In genomic region chr19:40989453-40989852, GRCh38 we compare ENCODE assay signal across 30 cellular contexts. TPM values are rescaled to one million over a fixed set of nuclear protein-coding genes. Genes with fewer than 3 reads are reported as not detected.
"Had no signal": no experiment of that assay in that cellular context is flagged by ENCODE, and none has a peak within 500 bp of the region (broad histone marks: within the 10 kb centered on the region; RNA-seq: fewer than 3 reads in every experiment).

No MANE protein-coding gene starts in this region.

- H3K27ac ChIP-seq: left ventricle myocardium inferior, lower lobe of right lung, pancreas, prostate gland, sigmoid colon, spleen, suprapubic skin, thoracic aorta, tibial nerve, uterus had no signal

- H3K4me1 ChIP-seq: left ventricle myocardium inferior, lower lobe of right lung, pancreas, prostate gland, sigmoid colon, spleen, suprapubic skin, tibial nerve, uterus had no signal

- ATAC-seq: left colon; lower lobe of right lung; naive thymus-derived CD8-positive, alpha-beta T cell; pancreas; right cardiac atrium; stimulated activated effector memory CD8-positive, alpha-beta T cell treated with anti-CD3 and anti-CD28 coated beads, Interleukin-12 subunit alpha, Interleukin-12 subunit beta, amount 100 ng/mL, for 72 hours had no signal

- H3K9me3 ChIP-seq: lower lobe of right lung, pancreas, prostate gland, suprapubic skin, thoracic aorta, uterus had no signal

- H3K36me3 ChIP-seq: left ventricle myocardium inferior, lower lobe of right lung, pancreas, prostate gland, sigmoid colon, spleen, suprapubic skin, thoracic aorta, tibial nerve, uterus had no signal

- H3K27me3 ChIP-seq: sigmoid colon, tibial nerve, uterus had no signal

- FAIRE-seq: islet of Langerhans, kidney, pancreas, small intestine had no signal

- DNase-seq: hypothalamus; immature natural killer cell; kidney; left colon; left ventricle myocardium inferior; lower lobe of right lung; mammary epithelial cell; mesenchymal stem cell; naive thymus-derived CD8-positive, alpha-beta T cell; nucleus accumbens; pancreas; posterior cingulate gyrus; retina; right cardiac atrium; sigmoid colon; small intestine; spleen; stimulated activated CD4-positive, alpha-beta T cell treated with anti-CD3 and anti-CD28 coated beads, Interleukin-4, amount 100 ng/mL, for 24 hours; stimulated activated naive CD4-positive, alpha-beta T cell; uterus had no signal

- H3K4me3 ChIP-seq: left ventricle myocardium inferior, lower lobe of right lung, pancreas, prostate gland, sigmoid colon, spleen, suprapubic skin, thoracic aorta, tibial nerve, uterus had no signal

RNA-seq across cellular contexts. Expression of gene CYP2B6, which starts 1.6 kb away (rescaled TPM):
- total RNA-seq: left ventricle myocardium inferior; mammary epithelial cell; naive thymus-derived CD8-positive, alpha-beta T cell; neural crest cell; osteoblast; prostate gland; right cardiac atrium; sigmoid colon; spleen; subcutaneous adipose tissue; thoracic aorta; tibial nerve; ureter; uterus had no signal
- polyA plus RNA-seq: immature natural killer cell; mammary epithelial cell; naive thymus-derived CD8-positive, alpha-beta T cell; right cardiac atrium; spleen had no signal
